Comparison of ENCODE assay signal across 19 cellular contexts in genomic region chr20:11111191-11111590, GRCh38.
DNase-seq lines count a peak whose midpoint lies in the region; ATAC-seq and TF ChIP-seq lines count a peak whose summit lies in the region.
"Had no signal": no experiment of that assay in that cellular context is flagged by ENCODE, and none has a peak within 500 bp of the region (broad histone marks: within the 10 kb centered on the region; RNA-seq: fewer than 3 reads in every experiment).

No MANE protein-coding gene starts in this region.

- H3K79me2 ChIP-seq in PC-9 (ENCODE audit: low read depth) = no peaks in the 10 kb centered on the region

- no peaks in the 10 kb centered on the region for H3K9me2 ChIP-seq in PC-9 (ENCODE audit: insufficient read depth)

- H3K4me2 ChIP-seq in PC-9 = no peak overlapping the region

- no peaks in the 10 kb centered on the region for H3K4me1 ChIP-seq in PC-9 (replicated peaks; ENCODE audit: insufficient read depth)
- H3K4me1 ChIP-seq in effector memory CD4-positive, alpha-beta T cell (ENCODE audit: control insufficient read depth, insufficient read depth, low read length, poor library complexity, severe bottlenecking) = no peaks in the 10 kb centered on the region
- H3K4me1 ChIP-seq: HAP-1, SJCRH30 had no signal

- no peak overlapping the region for H3K4me3 ChIP-seq in GM12865 (ENCODE audit: low read depth, low read length)
- no peak overlapping the region for H3K4me3 ChIP-seq in PC-9
- no peak overlapping the region for H3K4me3 ChIP-seq in epithelial cell of esophagus (ENCODE audit: low read length)
- H3K4me3 ChIP-seq in effector memory CD4-positive, alpha-beta T cell (ENCODE audit: insufficient read depth, low read depth, low read length, poor library complexity, severe bottlenecking) = no peak overlapping the region
- H3K4me3 ChIP-seq: BLaER1, HAP-1, K562, SJCRH30 had no signal

- POLR2A ChIA-PET in PC-9 (lab: Charles Lee; ENCODE audit: unreplicated experiment) = no interaction called here

- no peak for TF ChIP-seq CTCF in GM12865 (IDR thresholded peaks at IDR 0.05; ENCODE audit: insufficient read depth, low read depth, low read length, missing control alignments)
- TF ChIP-seq CTCF in PC-9 (conservative IDR thresholded peaks at IDR 0.05) = no peak
- TF ChIP-seq CTCF in epithelial cell of esophagus (IDR thresholded peaks at IDR 0.05; ENCODE audit: insufficient read depth, low read depth, low read length, missing control alignments) = no peak

- CTCF ChIA-PET in PC-9 (lab: Charles Lee) = no interaction called here

- BruUV-seq in PC-9 (replicated peaks; lab: Mats Ljungman, UMichigan) = no TSS peak

- H2AFZ ChIP-seq in PC-9 = peak overlapping the region; percentile 43; the same call in 1 of the 2 replicates

- H3K36me3 ChIP-seq in PC-9 (ENCODE audit: low read depth) = no peaks in the 10 kb centered on the region
- H3K36me3 ChIP-seq in effector memory CD4-positive, alpha-beta T cell (ENCODE audit: control insufficient read depth, insufficient read depth, low read length) = no peaks in the 10 kb centered on the region
- H3K36me3 ChIP-seq: BLaER1, HAP-1, SJCRH30 had no signal

- H3K27me3 ChIP-seq in PC-9 (ENCODE audit: insufficient read depth, low read depth) = no peaks in the 10 kb centered on the region
- H3K27me3 ChIP-seq in effector memory CD4-positive, alpha-beta T cell (replicated peaks; ENCODE audit: control insufficient read depth, insufficient read depth, low read length, poor library complexity, severe bottlenecking) = no peaks in the 10 kb centered on the region
- H3K27me3 ChIP-seq: BLaER1, SJCRH30 had no signal

- DNase-seq in GM12865 (ENCODE audit: low read depth) (peak; percentile 11), PC-9 (no peak), epithelial cell of esophagus (ENCODE audit: low read depth) (peak; percentile 73), head of caudate nucleus (no peak)
- DNase-seq in effector memory CD4-positive, alpha-beta T cell = no peak
- no peak for DNase-seq in stimulated activated CD4-positive, alpha-beta T cell treated with anti-CD3 and anti-CD28 coated beads, Interleukin-4, amount 100 ng/mL, for 24 hours
- DNase-seq: CD4-positive, alpha-beta T cell; COR-L47; DMS79; NCI-H1092; NCI-H1436; NCI-H1930; NCI-H69; SJCRH30 had no signal

- H3K27ac ChIP-seq in PC-9 = no peak overlapping the region
- H3K27ac ChIP-seq in effector memory CD4-positive, alpha-beta T cell (ENCODE audit: insufficient read depth, low read length, poor library complexity, severe bottlenecking) = no peak overlapping the region
- H3K27ac ChIP-seq: BLaER1, SJCRH30 had no signal

- H3F3A ChIP-seq in PC-9 (ENCODE audit: insufficient read depth, low read depth) = no peaks in the 10 kb centered on the region

- no peaks in the 10 kb centered on the region; the same call in 1 of the 2 replicates for H4K20me1 ChIP-seq in PC-9 (ENCODE audit: insufficient read depth)
- H4K20me1 ChIP-seq: BLaER1 had no signal

- H3K9me3 ChIP-seq in PC-9 (ENCODE audit: insufficient read depth, low read depth) = no peaks in the 10 kb centered on the region
- no peaks in the 10 kb centered on the region for H3K9me3 ChIP-seq in effector memory CD4-positive, alpha-beta T cell (ENCODE audit: control insufficient read depth, low read length)
- H3K9me3 ChIP-seq: BLaER1, HAP-1, SJCRH30 had no signal

- intact Hi-C loops in PC-9 (cut with micrococcal nuclease; ENCODE audit: unreplicated experiment) = no loop called here
- intact Hi-C loops in head of caudate nucleus (cut with DNase I) = no loop called here

- ATAC-seq in GM18858 (IDR thresholded peaks at IDR 0.05; ENCODE audit: unreplicated experiment) = no peak
- ATAC-seq: K562, Panc1 had no signal

Comparison
In these comparisons a context has a peak if more than half of its experiments do, and no peak if none do; other contexts are left out.
1. DNase-seq: peak in GM12865 (single experiment) and epithelial cell of esophagus (single experiment); none in PC-9 (0 of 2), head of caudate nucleus (0 of 42), effector memory CD4-positive, alpha-beta T cell (0 of 3) and stimulated activated CD4-positive, alpha-beta T cell treated with anti-CD3 and anti-CD28 coated beads, Interleukin-4, amount 100 ng/mL, for 24 hours (single experiment).